17 cellular contexts compared by ENCODE assay signal in genomic region chr20:64103871-64104666, GRCh38. TPM values are rescaled to one million over a fixed set of nuclear protein-coding genes. Genes with fewer than 3 reads are reported as not detected.
DNase-seq lines count a peak whose midpoint lies in the region; ATAC-seq, FAIRE-seq and TF ChIP-seq lines count a peak whose summit lies in the region.
"Had no signal": no experiment of that assay in that cellular context is flagged by ENCODE, and none has a peak within 500 bp of the region (broad histone marks: within the 10 kb centered on the region; RNA-seq: fewer than 3 reads in every experiment).

No MANE protein-coding gene starts in this region.

- ATAC-seq in heart left ventricle, result no peak
- ATAC-seq in heart right ventricle, result no peak
- ATAC-seq in naive B cell (ENCODE audit: low read depth in 2 of 2), result no peak
- ATAC-seq: foreskin keratinocyte, pancreas had no signal

- peaks cover 61% of the 10 kb centered on the region for H3K27me3 Mint-ChIP-seq in astrocyte (ENCODE audit: low read depth, unreplicated experiment)
- peaks cover 0 to 17% (median 8%) of the 10 kb centered on the region in 3 donors for H3K27me3 Mint-ChIP-seq in naive B cell

- H3K27ac ChIP-seq in heart left ventricle (no peak overlapping the region), heart right ventricle (no peak overlapping the region), astrocyte (ENCODE audit: low read depth, low read length) (no peak overlapping the region), coronary artery (no peak overlapping the region)
- H3K27ac ChIP-seq: BLaER1, foreskin keratinocyte, pancreas, WERI-Rb-1 had no signal

- FAIRE-seq in astrocyte (lab: Jason Lieb, UNC), result no peak
- FAIRE-seq: pancreas had no signal

- DNase-seq in heart left ventricle, result peak in 4 of 5 donors; percentile 4 to 28 (median 15)
- no peak for DNase-seq in heart right ventricle
- no peak for DNase-seq in astrocyte (ENCODE audit: low read depth)
- DNase-seq in naive B cell, result no peak
- peak; percentile 38 for DNase-seq in ureter (ENCODE audit: low spot score)
- no peak for DNase-seq in coronary artery (ENCODE audit: low spot score)
- DNase-seq in A172 (ENCODE audit: low spot score), result no peak
- DNase-seq in NCI-H2171 (lab: John Stamatoyannopoulos, UW), result no peak
- DNase-seq: effector memory CD4-positive, alpha-beta T cell; foreskin keratinocyte; IMR-90; NCI-H1092 treated with DMSO at 0.1 percent for 48 hours; SW 1271; WERI-Rb-1 had no signal

- H3K36me3 Mint-ChIP-seq in astrocyte (ENCODE audit: low read depth, unreplicated experiment) (no peaks in the 10 kb centered on the region), naive B cell (no peaks in the 10 kb centered on the region)

- peaks cover 13 to 49% (median 32%) of the 10 kb centered on the region in 9 donors for H3K27me3 ChIP-seq in heart left ventricle
- peaks cover 29 to 64% (median 50%) of the 10 kb centered on the region in 7 donors for H3K27me3 ChIP-seq in heart right ventricle
- H3K27me3 ChIP-seq in astrocyte (ENCODE audit: insufficient read depth, low read length), result peaks cover 30% of the 10 kb centered on the region
- H3K27me3 ChIP-seq: pancreas had no signal

- no peaks in the 10 kb centered on the region for H4K20me1 ChIP-seq in astrocyte (ENCODE audit: insufficient read depth, low read length)

- no peaks in the 10 kb centered on the region for H3K79me2 ChIP-seq in astrocyte (ENCODE audit: insufficient read depth, low read length)

- no peak overlapping the region for H3K4me2 ChIP-seq in astrocyte (ENCODE audit: low read length)

- no peaks in the 10 kb centered on the region for H3K4me1 Mint-ChIP-seq in astrocyte (ENCODE audit: low read depth, unreplicated experiment)
- peaks cover 37 to 45% (median 39%) of the 10 kb centered on the region in 3 donors for H3K4me1 Mint-ChIP-seq in naive B cell

- H3K4me3 ChIP-seq in heart left ventricle, result no peak overlapping the region
- no peak overlapping the region for H3K4me3 ChIP-seq in heart right ventricle
- H3K4me3 ChIP-seq in astrocyte (ENCODE audit: insufficient read depth, low read depth, low read length), result no peak overlapping the region
- H3K4me3 ChIP-seq in coronary artery, result no peak overlapping the region
- H3K4me3 ChIP-seq: BLaER1, pancreas had no signal

- H3K9ac ChIP-seq in astrocyte (ENCODE audit: low read length), result no peak overlapping the region
- H3K9ac ChIP-seq: BLaER1 had no signal

- H3K9me3 Mint-ChIP-seq in astrocyte (ENCODE audit: unreplicated experiment) (no peaks in the 10 kb centered on the region), naive B cell (peaks cover 0 to 1% (median 0%) of the 10 kb centered on the region in 7 donors)

- intact Hi-C loops in heart left ventricle (cut with DNase I) (no loop called here), heart right ventricle (cut with DNase I) (no loop called here)

- no peak for TF ChIP-seq CTCF in heart left ventricle (IDR thresholded peaks at IDR 0.05)
- TF ChIP-seq CTCF in heart right ventricle (IDR thresholded peaks at IDR 0.05), result no peak
- no peak for TF ChIP-seq CTCF in astrocyte (IDR thresholded peaks at IDR 0.05; ENCODE audit: insufficient read depth, low read depth, low read length)
- no peak for TF ChIP-seq CTCF in coronary artery (IDR thresholded peaks at IDR 0.05)

- no peak overlapping the region for H2AFZ ChIP-seq in astrocyte (ENCODE audit: low read depth, low read length)

- H3K36me3 ChIP-seq in heart left ventricle (no peaks in the 10 kb centered on the region), heart right ventricle (peaks cover 0 to under 1% (median 0%) of the 10 kb centered on the region in 9 donors), astrocyte (ENCODE audit: insufficient read depth, low read length) (no peaks in the 10 kb centered on the region)
- H3K36me3 ChIP-seq: pancreas, WERI-Rb-1 had no signal

- H3K4me3 Mint-ChIP-seq in astrocyte (ENCODE audit: unreplicated experiment) (peak overlapping the region; percentile 70), naive B cell (peak overlapping the region in 1 of 8 donors; percentile 12)

- WGBS in heart left ventricle, 4 donors, result 48 to 68% (median 65%) methylated on average over 11 to 20 of the region's 20 CpGs
- WGBS in heart right ventricle, 2 donors, result 64% methylated on average over 20 of the region's 20 CpGs

- H3K4me1 ChIP-seq in heart left ventricle (peaks cover 0 to 14% (median 7%) of the 10 kb centered on the region in 12 donors), heart right ventricle (peaks cover 0 to 13% (median 12%) of the 10 kb centered on the region in 9 donors), astrocyte (ENCODE audit: insufficient read depth, low read length) (no peaks in the 10 kb centered on the region)
- H3K4me1 ChIP-seq: foreskin keratinocyte had no signal

- no peak for TF ChIP-seq POLR2A in heart left ventricle (IDR thresholded peaks at IDR 0.05)

- H3K9me3 ChIP-seq in heart left ventricle, result no peaks in the 10 kb centered on the region
- H3K9me3 ChIP-seq in heart right ventricle, result no peaks in the 10 kb centered on the region
- H3K9me3 ChIP-seq in astrocyte (ENCODE audit: insufficient read depth, low read depth, low read length), result no peaks in the 10 kb centered on the region
- H3K9me3 ChIP-seq: BLaER1, pancreas had no signal

- no peak overlapping the region for H3K27ac Mint-ChIP-seq in astrocyte (ENCODE audit: unreplicated experiment)
- peak overlapping the region in 4 of 6 donors; percentile 8 to 87 (median 44) for H3K27ac Mint-ChIP-seq in naive B cell

RNA-seq across cellular contexts. Expression of gene NPBWR2, which starts 3.3 kb away (rescaled TPM):
- total RNA-seq in heart left ventricle (not detected), heart right ventricle (not detected), astrocyte (not detected in 2 replicates), ureter (not detected)
- polyA plus RNA-seq in heart left ventricle (not detected), heart right ventricle (not detected), naive B cell (ENCODE audit: low read depth in 6 of 6) (not detected)
- not detected in 2 replicates for total RNA-seq in A172 (2014; rRNA removed; shearing (Covaris generic))
- total RNA-seq: foreskin keratinocyte, IMR-90, pancreas, temporal lobe had no signal
- polyA plus RNA-seq: foreskin keratinocyte, IMR-90, pancreas had no signal

RNA-seq across cellular contexts. Expression of gene LKAAEAR1, which starts 19.9 kb away (rescaled TPM):
- total RNA-seq in heart left ventricle, result not detected
- not detected for polyA plus RNA-seq in heart left ventricle
- total RNA-seq in heart right ventricle, result not detected
- polyA plus RNA-seq in heart right ventricle, result under 1 TPM in 1 of 2 donors, not detected in 1; 0.12 TPM
- 0.34 TPM in 1 of 2 replicates, not detected in the other for total RNA-seq in astrocyte
- under 1 TPM in 1 of 6 donors, not detected in 5; 0.47 TPM for polyA plus RNA-seq in naive B cell (ENCODE audit: low read depth in 6 of 6)
- total RNA-seq in ureter, result not detected
- 0.24 TPM in 1 of 2 replicates, not detected in the other for total RNA-seq in A172 (2014; rRNA removed; shearing (Covaris generic))
- total RNA-seq: foreskin keratinocyte, IMR-90 had no signal
- polyA plus RNA-seq: pancreas had no signal

RNA-seq across cellular contexts. Expression of gene OPRL1, which starts 24.2 kb away (rescaled TPM):
- total RNA-seq in heart left ventricle, result 1 to 10 TPM in 3 of 9 donors, under 1 TPM in 6; 0.18 to 1.9 (median 0.67) TPM
- polyA plus RNA-seq in heart left ventricle, result under 1 TPM; 0.21 to 0.27 TPM
- total RNA-seq in heart right ventricle, result 1 to 10 TPM in 1 of 10 donors, under 1 TPM in 9; 0.27 to 1.3 (median 0.42) TPM
- under 1 TPM; 0.19 to 0.29 TPM for polyA plus RNA-seq in heart right ventricle
- 2.8 and 3.6 TPM in 2 replicates for total RNA-seq in astrocyte
- 1 to 10 TPM in 5 of 6 donors, under 1 TPM in 1; 0.91 to 3.4 (median 2.3) TPM for polyA plus RNA-seq in naive B cell (ENCODE audit: low read depth in 6 of 6)
- 0.42 TPM for total RNA-seq in ureter
- 0.81 and 1.2 TPM in 2 replicates for total RNA-seq in A172 (2014; rRNA removed; shearing (Covaris generic))

RNA-seq across cellular contexts. Expression of gene RGS19, which starts 24.8 kb away (rescaled TPM):
- total RNA-seq in heart left ventricle, result 10 to 100 TPM in 2 of 9 donors, 1 to 10 TPM in 7; 3.2 to 25.6 (median 5.3) TPM
- 1 to 10 TPM; 3.7 to 6.5 TPM for polyA plus RNA-seq in heart left ventricle
- total RNA-seq in heart right ventricle, result 10 to 100 TPM in 1 of 10 donors, 1 to 10 TPM in 9; 1.8 to 13.1 (median 3.3) TPM
- polyA plus RNA-seq in heart right ventricle, result 1 to 10 TPM; 4.5 to 6.4 TPM
- 15.7 and 18.3 TPM in 2 replicates for total RNA-seq in astrocyte
- 100 to 1,000 TPM; 112 to 170 (median 132) TPM for polyA plus RNA-seq in naive B cell (ENCODE audit: low read depth in 6 of 6)
- 10.3 TPM for total RNA-seq in ureter
- total RNA-seq in A172 (2014; rRNA removed; shearing (Covaris generic)), result 29.3 and 29.5 TPM in 2 replicates

RNA-seq across cellular contexts. Expression of gene TCEA2, which starts 41.1 kb away (rescaled TPM):
- 10 to 100 TPM; 19.2 to 52.1 (median 42.9) TPM for total RNA-seq in heart left ventricle
- polyA plus RNA-seq in heart left ventricle, result 10 to 100 TPM; 23.6 to 32.9 TPM
- total RNA-seq in heart right ventricle, result 10 to 100 TPM; 40.8 to 51.0 (median 44.9) TPM
- 10 to 100 TPM; 35.0 to 54.9 TPM for polyA plus RNA-seq in heart right ventricle
- total RNA-seq in astrocyte, result 52.4 and 53.1 TPM in 2 replicates
- 10 to 100 TPM; 30.2 to 51.5 (median 41.4) TPM for polyA plus RNA-seq in naive B cell (ENCODE audit: low read depth in 6 of 6)
- total RNA-seq in ureter, result 43.6 TPM
- 52.7 and 58.3 TPM in 2 replicates for total RNA-seq in A172 (2014; rRNA removed; shearing (Covaris generic))

Comparison
In these comparisons a context has a peak if more than half of its experiments do, and no peak if none do; other contexts are left out.
1. DNase-seq: peak in heart left ventricle (4 of 5) and ureter (single experiment); none in heart right ventricle (0 of 2), astrocyte (single experiment), naive B cell (single experiment), coronary artery (single experiment), A172 (single experiment) and NCI-H2171 (single experiment).